1 cellular context compared by ENCODE assay signal in the genomic region with DNA sequence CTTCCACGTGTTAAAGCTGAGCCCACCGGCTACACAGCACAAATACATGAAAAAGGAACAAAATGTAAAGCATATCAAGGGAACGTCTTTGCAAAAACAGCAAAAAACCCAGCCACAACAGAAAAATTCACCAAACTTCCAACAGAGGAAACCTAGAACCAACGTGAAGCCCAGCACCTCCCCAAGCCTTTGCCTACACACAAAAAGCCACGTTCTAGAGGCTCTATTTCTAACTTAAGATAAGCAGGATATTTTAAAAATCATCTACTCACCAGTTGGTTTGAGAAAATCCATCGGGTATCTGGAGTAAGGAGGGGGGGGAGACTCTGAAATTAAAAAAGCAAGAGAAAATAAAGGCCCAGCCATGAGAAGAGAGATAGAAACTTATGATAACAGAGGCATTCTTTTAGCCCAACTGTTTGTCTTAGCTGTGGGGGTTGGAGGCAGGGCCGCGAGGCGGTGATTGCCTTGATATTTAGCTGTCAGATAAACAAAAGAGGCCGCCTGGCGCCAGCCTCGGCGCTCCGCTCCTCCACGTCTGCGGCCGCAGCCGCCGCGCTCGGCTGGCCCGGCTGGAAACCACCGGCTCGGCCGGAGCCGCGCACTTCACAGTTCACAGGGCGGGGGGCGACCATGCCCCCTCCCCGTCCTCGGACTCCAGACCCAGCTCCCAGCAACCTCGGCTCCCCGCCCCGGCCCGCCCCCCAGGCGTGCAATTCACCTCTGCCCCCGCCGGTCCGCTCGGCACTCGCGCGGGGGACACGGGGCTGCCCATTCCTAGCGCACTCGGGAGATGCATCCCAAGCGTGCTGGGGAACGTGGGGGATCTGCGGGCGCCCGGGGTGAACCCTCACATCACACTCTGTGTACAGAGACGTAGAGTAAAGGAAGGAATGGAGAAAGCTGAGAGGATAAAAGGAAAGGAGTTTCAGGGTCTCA.
TF ChIP-seq lines count a peak whose summit lies in the region.

No MANE protein-coding gene starts in this region.

TF ChIP-seq in GM23338, 12 proteins besides CTCF, POLR2A, EP300 and RAD21 (continued from another document):
- TF ChIP-seq, protein P1, sequence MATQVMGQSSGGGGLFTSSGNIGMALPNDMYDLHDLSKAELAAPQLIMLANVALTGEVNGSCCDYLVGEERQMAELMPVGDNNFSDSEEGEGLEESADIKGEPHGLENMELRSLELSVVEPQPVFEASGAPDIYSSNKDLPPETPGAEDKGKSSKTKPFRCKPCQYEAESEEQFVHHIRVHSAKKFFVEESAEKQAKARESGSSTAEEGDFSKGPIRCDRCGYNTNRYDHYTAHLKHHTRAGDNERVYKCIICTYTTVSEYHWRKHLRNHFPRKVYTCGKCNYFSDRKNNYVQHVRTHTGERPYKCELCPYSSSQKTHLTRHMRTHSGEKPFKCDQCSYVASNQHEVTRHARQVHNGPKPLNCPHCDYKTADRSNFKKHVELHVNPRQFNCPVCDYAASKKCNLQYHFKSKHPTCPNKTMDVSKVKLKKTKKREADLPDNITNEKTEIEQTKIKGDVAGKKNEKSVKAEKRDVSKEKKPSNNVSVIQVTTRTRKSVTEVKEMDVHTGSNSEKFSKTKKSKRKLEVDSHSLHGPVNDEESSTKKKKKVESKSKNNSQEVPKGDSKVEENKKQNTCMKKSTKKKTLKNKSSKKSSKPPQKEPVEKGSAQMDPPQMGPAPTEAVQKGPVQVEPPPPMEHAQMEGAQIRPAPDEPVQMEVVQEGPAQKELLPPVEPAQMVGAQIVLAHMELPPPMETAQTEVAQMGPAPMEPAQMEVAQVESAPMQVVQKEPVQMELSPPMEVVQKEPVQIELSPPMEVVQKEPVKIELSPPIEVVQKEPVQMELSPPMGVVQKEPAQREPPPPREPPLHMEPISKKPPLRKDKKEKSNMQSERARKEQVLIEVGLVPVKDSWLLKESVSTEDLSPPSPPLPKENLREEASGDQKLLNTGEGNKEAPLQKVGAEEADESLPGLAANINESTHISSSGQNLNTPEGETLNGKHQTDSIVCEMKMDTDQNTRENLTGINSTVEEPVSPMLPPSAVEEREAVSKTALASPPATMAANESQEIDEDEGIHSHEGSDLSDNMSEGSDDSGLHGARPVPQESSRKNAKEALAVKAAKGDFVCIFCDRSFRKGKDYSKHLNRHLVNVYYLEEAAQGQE (IDR thresholded peaks at IDR 0.05; ENCODE audit: unreplicated experiment): no peak
- TF ChIP-seq STAT1 (IDR thresholded peaks at IDR 0.05; ENCODE audit: unreplicated experiment) (no peak), EZH2phosphoT487 (IDR thresholded peaks at IDR 0.05; ENCODE audit: unreplicated experiment) (no peak), POLR2AphosphoS5 (IDR thresholded peaks at IDR 0.05; ENCODE audit: low read depth) (no peak), CREB1 (CRISPR knock-in tag; IDR thresholded peaks at IDR 0.05; ENCODE audit: low read depth) (no peak), JUNB (IDR thresholded peaks at IDR 0.05; ENCODE audit: unreplicated experiment) (no peak), ZNF331 (CRISPR knock-in tag; IDR thresholded peaks at IDR 0.05; ENCODE audit: low read depth) (no peak), NANOG (IDR thresholded peaks at IDR 0.05; ENCODE audit: borderline replicate concordance) (no peak), EZH2 (IDR thresholded peaks at IDR 0.05; ENCODE audit: low read depth, unreplicated experiment) (no peak)
- TF ChIP-seq, protein P2, sequence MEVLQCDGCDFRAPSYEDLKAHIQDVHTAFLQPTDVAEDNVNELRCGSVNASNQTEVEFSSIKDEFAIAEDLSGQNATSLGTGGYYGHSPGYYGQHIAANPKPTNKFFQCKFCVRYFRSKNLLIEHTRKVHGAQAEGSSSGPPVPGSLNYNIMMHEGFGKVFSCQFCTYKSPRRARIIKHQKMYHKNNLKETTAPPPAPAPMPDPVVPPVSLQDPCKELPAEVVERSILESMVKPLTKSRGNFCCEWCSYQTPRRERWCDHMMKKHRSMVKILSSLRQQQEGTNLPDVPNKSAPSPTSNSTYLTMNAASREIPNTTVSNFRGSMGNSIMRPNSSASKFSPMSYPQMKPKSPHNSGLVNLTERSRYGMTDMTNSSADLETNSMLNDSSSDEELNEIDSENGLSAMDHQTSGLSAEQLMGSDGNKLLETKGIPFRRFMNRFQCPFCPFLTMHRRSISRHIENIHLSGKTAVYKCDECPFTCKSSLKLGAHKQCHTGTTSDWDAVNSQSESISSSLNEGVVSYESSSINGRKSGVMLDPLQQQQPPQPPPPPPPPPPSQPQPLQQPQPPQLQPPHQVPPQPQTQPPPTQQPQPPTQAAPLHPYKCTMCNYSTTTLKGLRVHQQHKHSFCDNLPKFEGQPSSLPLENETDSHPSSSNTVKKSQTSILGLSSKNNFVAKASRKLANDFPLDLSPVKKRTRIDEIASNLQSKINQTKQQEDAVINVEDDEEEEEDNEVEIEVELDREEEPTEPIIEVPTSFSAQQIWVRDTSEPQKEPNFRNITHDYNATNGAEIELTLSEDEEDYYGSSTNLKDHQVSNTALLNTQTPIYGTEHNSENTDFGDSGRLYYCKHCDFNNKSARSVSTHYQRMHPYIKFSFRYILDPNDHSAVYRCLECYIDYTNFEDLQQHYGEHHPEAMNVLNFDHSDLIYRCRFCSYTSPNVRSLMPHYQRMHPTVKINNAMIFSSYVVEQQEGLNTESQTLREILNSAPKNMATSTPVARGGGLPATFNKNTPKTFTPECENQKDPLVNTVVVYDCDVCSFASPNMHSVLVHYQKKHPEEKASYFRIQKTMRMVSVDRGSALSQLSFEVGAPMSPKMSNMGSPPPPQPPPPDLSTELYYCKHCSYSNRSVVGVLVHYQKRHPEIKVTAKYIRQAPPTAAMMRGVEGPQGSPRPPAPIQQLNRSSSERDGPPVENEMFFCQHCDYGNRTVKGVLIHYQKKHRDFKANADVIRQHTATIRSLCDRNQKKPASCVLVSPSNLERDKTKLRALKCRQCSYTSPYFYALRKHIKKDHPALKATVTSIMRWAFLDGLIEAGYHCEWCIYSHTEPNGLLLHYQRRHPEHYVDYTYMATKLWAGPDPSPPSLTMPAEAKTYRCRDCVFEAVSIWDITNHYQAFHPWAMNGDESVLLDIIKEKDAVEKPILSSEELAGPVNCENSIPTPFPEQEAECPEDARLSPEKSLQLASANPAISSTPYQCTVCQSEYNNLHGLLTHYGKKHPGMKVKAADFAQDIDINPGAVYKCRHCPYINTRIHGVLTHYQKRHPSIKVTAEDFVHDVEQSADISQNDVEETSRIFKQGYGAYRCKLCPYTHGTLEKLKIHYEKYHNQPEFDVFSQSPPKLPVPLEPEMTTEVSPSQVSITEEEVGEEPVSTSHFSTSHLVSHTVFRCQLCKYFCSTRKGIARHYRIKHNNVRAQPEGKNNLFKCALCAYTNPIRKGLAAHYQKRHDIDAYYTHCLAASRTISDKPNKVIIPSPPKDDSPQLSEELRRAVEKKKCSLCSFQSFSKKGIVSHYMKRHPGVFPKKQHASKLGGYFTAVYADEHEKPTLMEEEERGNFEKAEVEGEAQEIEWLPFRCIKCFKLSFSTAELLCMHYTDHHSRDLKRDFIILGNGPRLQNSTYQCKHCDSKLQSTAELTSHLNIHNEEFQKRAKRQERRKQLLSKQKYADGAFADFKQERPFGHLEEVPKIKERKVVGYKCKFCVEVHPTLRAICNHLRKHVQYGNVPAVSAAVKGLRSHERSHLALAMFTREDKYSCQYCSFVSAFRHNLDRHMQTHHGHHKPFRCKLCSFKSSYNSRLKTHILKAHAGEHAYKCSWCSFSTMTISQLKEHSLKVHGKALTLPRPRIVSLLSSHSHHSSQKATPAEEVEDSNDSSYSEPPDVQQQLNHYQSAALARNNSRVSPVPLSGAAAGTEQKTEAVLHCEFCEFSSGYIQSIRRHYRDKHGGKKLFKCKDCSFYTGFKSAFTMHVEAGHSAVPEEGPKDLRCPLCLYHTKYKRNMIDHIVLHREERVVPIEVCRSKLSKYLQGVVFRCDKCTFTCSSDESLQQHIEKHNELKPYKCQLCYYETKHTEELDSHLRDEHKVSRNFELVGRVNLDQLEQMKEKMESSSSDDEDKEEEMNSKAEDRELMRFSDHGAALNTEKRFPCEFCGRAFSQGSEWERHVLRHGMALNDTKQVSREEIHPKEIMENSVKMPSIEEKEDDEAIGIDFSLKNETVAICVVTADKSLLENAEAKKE (CRISPR knock-in tag; IDR thresholded peaks at IDR 0.05): no peak
